8 cellular contexts compared by ENCODE assay signal in the genomic region with DNA sequence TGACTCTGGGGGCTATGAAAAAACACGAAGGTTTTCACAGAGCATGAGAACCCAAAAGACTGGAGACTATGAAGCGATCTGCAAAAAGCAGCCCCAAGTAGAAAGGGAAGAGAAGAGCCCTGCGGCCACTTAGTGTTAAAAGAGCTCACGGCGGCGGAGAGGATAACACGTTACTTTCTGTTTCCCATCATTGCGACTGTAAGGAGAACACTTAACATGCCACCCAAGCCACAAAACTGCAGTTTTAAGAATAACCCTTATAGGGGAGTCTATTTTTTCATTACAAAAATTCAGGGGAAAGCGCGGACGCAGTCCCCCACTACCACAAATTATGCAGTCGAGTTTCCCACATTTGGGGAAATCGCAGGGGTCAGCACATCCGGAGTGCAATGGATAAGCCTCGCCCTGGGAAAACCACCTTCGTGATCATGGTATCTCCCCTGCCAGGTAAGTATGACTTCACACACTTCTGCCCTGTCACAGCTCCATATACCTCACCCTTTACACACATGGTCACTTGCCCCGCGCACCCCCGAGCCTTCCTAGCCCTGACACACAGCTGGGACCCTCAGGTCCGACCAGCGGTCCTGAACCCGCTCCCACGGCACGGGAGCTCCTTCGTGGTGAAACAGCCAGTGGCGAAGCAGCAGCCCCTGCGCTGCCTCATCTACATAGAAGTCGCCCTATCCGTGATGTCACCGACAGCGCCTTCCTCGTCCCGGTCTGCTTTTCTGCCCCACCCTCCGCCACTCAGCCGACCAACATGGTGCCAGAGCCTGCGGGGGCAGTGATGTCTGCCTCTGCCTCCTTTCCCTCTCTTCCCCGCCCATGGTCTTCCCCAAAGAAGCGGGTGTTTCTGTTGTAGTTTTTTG.
DNase-seq lines count a peak whose midpoint lies in the region; TF ChIP-seq lines count a peak whose summit lies in the region.
"Not testable (repeated sequence)": the region's sequence is repeated elsewhere in the genome, so short reads cannot be mapped to it uniquely, and the experiment has no call there.

No MANE protein-coding gene starts in this region.

- TF ChIP-seq CTCF in HFF-Myc (IDR thresholded peaks at IDR 0.05; ENCODE audit: low read depth, low read length, missing control alignments); MM.1S (IDR thresholded peaks at IDR 0.05; ENCODE audit: low read length); osteoblast (IDR thresholded peaks at IDR 0.05; ENCODE audit: extremely low read depth, low read depth, low read length); tibial artery (IDR thresholded peaks at IDR 0.05): not testable (repeated sequence)

- H3K9me2 ChIP-seq in MM.1S (replicated peaks; ENCODE audit: insufficient read depth, low read length): not testable (repeated sequence)

- peak; percentile 93 for DNase-seq in HFF-Myc (ENCODE audit: extremely low read depth, low read depth)
- peak; percentile 94 for DNase-seq in MM.1S
- peak; percentile 100 for DNase-seq in SHP77 treated with DMSO at 0.1 percent for 48 hours (lab: John Stamatoyannopoulos, UW)
- DNase-seq in activated naive CD4-positive, alpha-beta T cell treated with Interleukin-2 at 50 U/mL for 16 hours: peak; percentile 71
- peak; percentile 40 for DNase-seq in germinal center (ENCODE audit: low spot score)
- peak; percentile 82 for DNase-seq in osteoblast (ENCODE audit: insufficient read length, low spot score, missing footprints)
- peak; percentile 23 to 79 for DNase-seq in tibial artery

- H3F3A ChIP-seq in MM.1S (ENCODE audit: insufficient read depth, low read length): not testable (repeated sequence)

- intact Hi-C loops in tibial artery (cut with DNase I; ENCODE audit: low total_unique reads): not testable (repeated sequence)

- peak; percentile 83 for TF ChIP-seq POLR2A in GM10847 (IDR thresholded peaks at IDR 0.05; ENCODE audit: extremely low read depth, insufficient read length)

- not testable (repeated sequence) for H3K36me3 ChIP-seq in MM.1S (replicated peaks; ENCODE audit: insufficient read depth, low read length); osteoblast (ENCODE audit: insufficient read depth, low read length); tibial artery

- not testable (repeated sequence) for H3K9me3 ChIP-seq in MM.1S (replicated peaks; ENCODE audit: insufficient read depth, low read length); osteoblast (ENCODE audit: low read depth, low read length); tibial artery

- H3K79me2 ChIP-seq in MM.1S (ENCODE audit: low read length); osteoblast (ENCODE audit: insufficient read depth, low read length): not testable (repeated sequence)

- H3K27me3 ChIP-seq in MM.1S (replicated peaks; ENCODE audit: insufficient read depth, low read length); osteoblast (ENCODE audit: insufficient read depth, low read length); tibial artery: not testable (repeated sequence)

- H3K4me3 ChIP-seq in HFF-Myc (replicated peaks; ENCODE audit: low read depth, low read length) (peak overlapping the region; percentile 17; the same call in 1 of the 2 replicates), MM.1S (ENCODE audit: low read length) (peak overlapping the region; percentile 47), osteoblast (ENCODE audit: insufficient read depth, low read length) (peak overlapping the region; percentile 56), tibial artery (peak overlapping the region; percentile 53 to 60)

- H3K4me2 ChIP-seq in MM.1S (ENCODE audit: low read depth, low read length): peak overlapping the region; percentile 25; the same call in 1 of the 2 replicates
- H3K4me2 ChIP-seq in osteoblast (ENCODE audit: insufficient read depth, low read length): peak overlapping the region; percentile 66

- H3K9ac ChIP-seq in MM.1S (ENCODE audit: low read length): peak overlapping the region; percentile 66

- H4K20me1 ChIP-seq in MM.1S (ENCODE audit: insufficient read depth, low read length); osteoblast (ENCODE audit: insufficient read depth, low read length): not testable (repeated sequence)

- H3K4me1 ChIP-seq in MM.1S (ENCODE audit: low read length); osteoblast (ENCODE audit: insufficient read depth, low read length); tibial artery: not testable (repeated sequence)

- peak overlapping the region; percentile 73; the same call in 1 of the 2 replicates for H3K27ac ChIP-seq in MM.1S (ENCODE audit: low read length)
- peak overlapping the region; percentile 65 for H3K27ac ChIP-seq in osteoblast (ENCODE audit: low read depth, low read length)
- H3K27ac ChIP-seq in tibial artery: peak overlapping the region; percentile 80 to 85

- H2AFZ ChIP-seq in MM.1S (ENCODE audit: low read length): not testable (repeated sequence)
- peak overlapping the region; percentile 41 for H2AFZ ChIP-seq in osteoblast (ENCODE audit: low read length)

Comparison
In these comparisons a context has a peak if more than half of its experiments do, and no peak if none do; other contexts are left out.
1. Peak in every context shown above with its lines: DNase-seq, H3K4me3 ChIP-seq and H3K27ac ChIP-seq.
2. DNase-seq: peak in every context shown above with its lines; median percentile 100 in SHP77 treated with DMSO at 0.1 percent for 48 hours; 94 in MM.1S; 93 in HFF-Myc; 82 in osteoblast; 71 in activated naive CD4-positive, alpha-beta T cell treated with Interleukin-2 at 50 U/mL for 16 hours; 51 in tibial artery; 40 in germinal center.